In the genomic region with DNA sequence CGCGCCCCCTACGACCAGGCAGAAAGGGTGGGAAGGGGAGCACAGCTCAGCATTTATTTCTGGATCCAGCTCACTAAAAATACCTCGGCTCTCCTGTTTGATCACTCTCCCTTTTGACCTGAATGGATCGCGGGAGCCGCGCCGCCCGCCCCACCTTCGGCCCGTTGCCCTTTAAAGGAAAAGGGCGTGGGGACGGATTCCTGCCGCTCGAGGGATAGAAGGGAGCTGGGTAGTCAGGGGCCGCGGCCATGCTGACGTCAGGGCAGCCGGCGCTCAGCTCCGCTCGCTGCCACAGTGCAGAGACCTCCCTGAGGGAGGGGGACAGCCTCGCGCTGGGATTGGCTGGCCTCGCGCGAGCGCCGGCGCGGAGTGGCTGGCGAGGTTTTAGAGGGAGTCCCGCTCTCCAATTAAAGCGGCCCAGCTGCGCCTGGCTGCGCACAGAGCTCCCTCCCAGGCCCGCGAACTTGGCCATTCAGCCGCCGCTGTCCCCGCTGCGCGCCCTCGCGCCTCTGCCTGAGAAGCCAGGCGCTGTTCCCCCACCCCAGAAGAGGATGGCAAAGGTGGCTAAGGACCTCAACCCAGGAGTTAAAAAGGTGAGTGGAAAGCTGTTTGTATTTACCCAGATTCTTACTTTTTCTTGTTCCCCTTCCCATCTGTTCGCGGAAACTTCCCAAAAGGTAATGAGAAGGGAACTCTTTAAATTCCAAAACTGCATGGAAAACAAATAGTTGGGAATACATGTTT, we compare ENCODE assay signal across 8 cellular contexts.
DNase-seq lines count a peak whose midpoint lies in the region; ATAC-seq and TF ChIP-seq lines count a peak whose summit lies in the region.

A gene with protein sequence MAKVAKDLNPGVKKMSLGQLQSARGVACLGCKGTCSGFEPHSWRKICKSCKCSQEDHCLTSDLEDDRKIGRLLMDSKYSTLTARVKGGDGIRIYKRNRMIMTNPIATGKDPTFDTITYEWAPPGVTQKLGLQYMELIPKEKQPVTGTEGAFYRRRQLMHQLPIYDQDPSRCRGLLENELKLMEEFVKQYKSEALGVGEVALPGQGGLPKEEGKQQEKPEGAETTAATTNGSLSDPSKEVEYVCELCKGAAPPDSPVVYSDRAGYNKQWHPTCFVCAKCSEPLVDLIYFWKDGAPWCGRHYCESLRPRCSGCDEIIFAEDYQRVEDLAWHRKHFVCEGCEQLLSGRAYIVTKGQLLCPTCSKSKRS (plus strand): TSS at position 436 of the 744 bp plus-strand sequence. CDS start 116 bp downstream, at position 552.

- peak within 1 kb of the TSS; percentile 87 to 97 (median 96) for H3K27ac Mint-ChIP-seq in nephron

- H3K4me1 Mint-ChIP-seq in nephron = peaks cover 80% of the 10 kb centered on the region

- peak; percentile 80 for DNase-seq in DMS114 treated with DMSO at 0.1 percent for 48 hours (lab: John Stamatoyannopoulos, UW; ENCODE audit: unreplicated experiment)
- DNase-seq in HuH-7.5 (ENCODE audit: low spot score) = peak; percentile 95
- DNase-seq in SHP77 (lab: John Stamatoyannopoulos, UW) = peak; percentile 95
- peak; percentile 38 for DNase-seq in activated gamma-delta T cell treated with anti-CD3 and anti-CD28 coated beads, Interleukin-2, amount 50 U/mL, for 16 hours (ENCODE audit: low read depth)
- DNase-seq in fibroblast of the conjunctiva (ENCODE audit: low read depth) = peak; percentile 88
- DNase-seq in stimulated activated naive CD8-positive, alpha-beta T cell treated with anti-CD3 and anti-CD28 coated beads, Interleukin-15, Interleukin-2, amounts not matched to agents 100 U/mL and 50 U/mL, for 24 hours = peak; percentile 78

- peaks cover 7% of the 10 kb centered on the region for H3K27me3 Mint-ChIP-seq in nephron (ENCODE audit: low read depth)

- ATAC-seq in GM21529 (IDR thresholded peaks at IDR 0.05; ENCODE audit: unreplicated experiment) = peak; percentile 97
- peak; percentile 94 for ATAC-seq in stimulated activated naive CD8-positive, alpha-beta T cell treated with anti-CD3 and anti-CD28 coated beads, Interleukin-15, Interleukin-2, amounts not matched to agents 100 U/mL and 50 U/mL, for 24 hours

- H3K9me3 Mint-ChIP-seq in nephron = no peaks in the 10 kb centered on the region

- H3K4me3 Mint-ChIP-seq in nephron = peak within 1 kb of the TSS; percentile 92

- H3K36me3 Mint-ChIP-seq in nephron (ENCODE audit: low read depth) = peaks cover 3% of the 10 kb centered on the region

- TF ChIP-seq CTCF in nephron (IDR thresholded peaks at IDR 0.05; ENCODE audit: unreplicated experiment in 3 of 3) = peak; percentile 19 to 36 (median 26)

Comparison
In these comparisons a context has a peak if more than half of its experiments do, and no peak if none do; other contexts are left out.
1. Peak in every context shown above with its lines: DNase-seq and ATAC-seq.
2. DNase-seq: peak in every context shown above with its lines; median percentile 95 in HuH-7.5; 95 in SHP77; 88 in fibroblast of the conjunctiva; 80 in DMS114 treated with DMSO at 0.1 percent for 48 hours; 78 in stimulated activated naive CD8-positive, alpha-beta T cell treated with anti-CD3 and anti-CD28 coated beads, Interleukin-15, Interleukin-2, amounts not matched to agents 100 U/mL and 50 U/mL, for 24 hours; 38 in activated gamma-delta T cell treated with anti-CD3 and anti-CD28 coated beads, Interleukin-2, amount 50 U/mL, for 16 hours.